Comparison of ENCODE assay signal across 9 cellular contexts in the genomic region with DNA sequence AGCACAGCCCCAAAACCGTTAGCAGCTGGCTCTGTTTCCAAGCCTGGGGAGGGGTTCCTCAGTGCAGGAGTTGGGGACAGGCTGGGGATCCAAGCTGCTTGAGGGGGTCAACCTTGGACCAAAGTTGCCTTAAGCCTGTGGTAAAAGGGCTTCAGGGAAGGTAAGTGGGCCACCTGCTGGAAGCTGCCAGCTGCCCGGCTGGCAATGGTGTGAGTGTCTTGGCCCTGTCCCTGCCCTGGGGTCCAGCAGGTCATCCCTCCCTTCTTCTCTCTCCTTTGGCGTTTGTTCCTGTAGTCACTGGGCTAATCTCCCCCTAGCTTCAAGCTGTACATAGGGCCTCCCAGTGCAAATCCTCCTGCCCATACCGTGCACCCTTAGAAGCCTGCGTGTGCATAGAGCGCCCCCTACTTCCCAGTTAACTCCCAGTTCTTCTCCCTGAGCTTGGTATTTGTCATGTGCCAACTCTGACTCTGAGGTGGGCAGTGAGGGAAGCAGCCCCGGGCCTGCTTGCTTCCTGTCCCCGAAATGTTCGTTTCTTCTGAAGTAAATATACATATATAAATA. TPM values are rescaled to one million over a fixed set of nuclear protein-coding genes. Genes with fewer than 3 reads are reported as not detected.
DNase-seq lines count a peak whose midpoint lies in the region; TF ChIP-seq lines count a peak whose summit lies in the region.
"Had no signal": no experiment of that assay in that cellular context is flagged by ENCODE, and none has a peak within 500 bp of the region (broad histone marks: within the 10 kb centered on the region; RNA-seq: fewer than 3 reads in every experiment).

No MANE protein-coding gene starts in this region.

- no peak overlapping the region for H3K4me2 ChIP-seq in PC-9

- peaks cover 35% of the 10 kb centered on the region for H3K79me2 ChIP-seq in PC-9 (ENCODE audit: low read depth)

- BruUV-seq in A673 (replicated peaks; lab: Mats Ljungman, UMichigan) (no TSS peak), PC-9 (replicated peaks; lab: Mats Ljungman, UMichigan) (no TSS peak)

- DNase-seq in A673 (ENCODE audit: low spot score), result peak; percentile 83
- no peak for DNase-seq in GM12864 (ENCODE audit: low read depth)
- DNase-seq in PC-9, result no peak
- peak; percentile 73 to 76 for DNase-seq in erythroblast (lab: John Stamatoyannopoulos, UW)
- peak; percentile 59 for DNase-seq in renal cortical epithelial cell (ENCODE audit: low read depth)
- DNase-seq in posterior vena cava (ENCODE audit: low spot score), result no peak
- DNase-seq in DMS79 treated with DMSO at 0.1 percent for 48 hours (lab: John Stamatoyannopoulos, UW), result no peak
- DNase-seq in ascending aorta (ENCODE audit: low spot score in 2 of 2), result no peak

- peaks cover 5% of the 10 kb centered on the region; the same call in 1 of the 2 replicates for H4K20me1 ChIP-seq in PC-9 (ENCODE audit: insufficient read depth)

- CTCF ChIA-PET in A673 (lab: Charles Lee) (interaction anchor here (0.6 to 1.2 kb wide), 9 partner anchors 10 to 834 kb away, joined by 3 to 16 read pairs (median 6); partner anchors contain the start of genes B3GAT3 and MYRF), PC-9 (lab: Charles Lee) (interaction anchor here (0.6 to 1.2 kb wide), 2 partner anchors 41 to 143 kb away, joined by 3 to 7 read pairs; no protein-coding TSS in a partner anchor)

- H3K4me3 ChIP-seq in A673 (ENCODE audit: low read depth, low read length, poor library complexity, severe bottlenecking) (no peak overlapping the region), GM12864 (ENCODE audit: low read depth, low read length) (no peak overlapping the region), PC-9 (no peak overlapping the region), ascending aorta (no peak overlapping the region)

- no peaks in the 10 kb centered on the region for H3K9me3 ChIP-seq in A673 (ENCODE audit: low read depth, low read length, poor library complexity, severe bottlenecking)
- H3K9me3 ChIP-seq in PC-9 (ENCODE audit: insufficient read depth, low read depth), result no peaks in the 10 kb centered on the region
- H3K9me3 ChIP-seq in ascending aorta, result no peaks in the 10 kb centered on the region

- no peak overlapping the region for H2AFZ ChIP-seq in PC-9

- no peak overlapping the region for H3K27ac ChIP-seq in A673 (ENCODE audit: low read depth, low read length, poor library complexity, severe bottlenecking)
- H3K27ac ChIP-seq in PC-9, result no peak overlapping the region
- H3K27ac ChIP-seq in ascending aorta, result no peak overlapping the region
- H3K27ac ChIP-seq: epithelial cell of prostate had no signal

- POLR2A ChIA-PET in A673 (lab: Charles Lee; ENCODE audit: low non-redundant PET), result interaction anchor here (0.7 kb wide), 1 partner anchor 19 kb away, joined by 3 read pairs; no protein-coding TSS in a partner anchor
- POLR2A ChIA-PET in PC-9 (lab: Charles Lee; ENCODE audit: unreplicated experiment), result interaction anchor here (0.7 kb wide), 1 partner anchor 709 kb away, joined by 6 read pairs; no protein-coding TSS in a partner anchor

- TF ChIP-seq CTCF in A673 (conservative IDR thresholded peaks at IDR 0.05; ENCODE audit: low read depth, low read length) (peak; percentile 80), GM12864 (IDR thresholded peaks at IDR 0.05; ENCODE audit: low read depth, low read length, missing control alignments) (peak; percentile 36), PC-9 (conservative IDR thresholded peaks at IDR 0.05) (peak; percentile 63), ascending aorta (IDR thresholded peaks at IDR 0.05) (peak in 1 of 3 experiments; percentile 15)

- no peaks in the 10 kb centered on the region for H3K9me2 ChIP-seq in PC-9 (ENCODE audit: insufficient read depth)

- H3K4me1 ChIP-seq in A673 (ENCODE audit: insufficient read depth, low read length, poor library complexity, severe bottlenecking), result peaks cover 7% of the 10 kb centered on the region
- peaks cover 8% of the 10 kb centered on the region for H3K4me1 ChIP-seq in PC-9 (replicated peaks; ENCODE audit: insufficient read depth)
- H3K4me1 ChIP-seq in ascending aorta, result peaks cover 0 to 11% of the 10 kb centered on the region in 2 donors

- H3K36me3 ChIP-seq in A673 (ENCODE audit: insufficient read depth, low read length, poor library complexity, severe bottlenecking) (peaks cover 63% of the 10 kb centered on the region), PC-9 (ENCODE audit: low read depth) (peaks cover 26% of the 10 kb centered on the region), ascending aorta (peaks cover 45 to 60% of the 10 kb centered on the region in 2 donors)

- intact Hi-C loops in A673 (cut with micrococcal nuclease; ENCODE audit: unreplicated experiment), result loop anchor here (2.0 kb wide), 1 partner anchor 39 kb away; no protein-coding TSS in a partner anchor
- intact Hi-C loops in PC-9 (cut with micrococcal nuclease; ENCODE audit: unreplicated experiment), result no loop called here
- intact Hi-C loops in posterior vena cava (cut with DNase I), result no loop called here
- intact Hi-C loops in ascending aorta (cut with DNase I), result no loop called here

- TF ChIP-seq POLR2A in erythroblast (IDR thresholded peaks at IDR 0.05; ENCODE audit: low read length), result no peak

- peaks cover 6% of the 10 kb centered on the region for H3F3A ChIP-seq in PC-9 (ENCODE audit: insufficient read depth, low read depth)

- H3K27me3 ChIP-seq in A673 (replicated peaks; ENCODE audit: insufficient read depth, low read depth, low read length, poor library complexity), result no peaks in the 10 kb centered on the region
- no peaks in the 10 kb centered on the region for H3K27me3 ChIP-seq in PC-9 (ENCODE audit: insufficient read depth, low read depth)
- no peaks in the 10 kb centered on the region for H3K27me3 ChIP-seq in ascending aorta

RNA-seq across cellular contexts. Expression of gene TMEM258, which starts 4.4 kb away (rescaled TPM):
- total RNA-seq in A673 (2021), result 138 and 139 TPM in 2 replicates
- 141 and 217 TPM in 2 replicates for total RNA-seq in PC-9 (2021)
- 18.3 and 38.9 TPM in 2 replicates for total RNA-seq in renal cortical epithelial cell
- total RNA-seq in posterior vena cava, result 10 to 100 TPM; 78.2 to 84.7 TPM
- 26.4 TPM for total RNA-seq in ascending aorta

RNA-seq across cellular contexts. Expression of gene FEN1, which starts 4.7 kb away (rescaled TPM):
- total RNA-seq in A673 (2021) (140 and 152 TPM in 2 replicates), PC-9 (2021) (56.5 and 60.9 TPM in 2 replicates), renal cortical epithelial cell (12.1 and 35.6 TPM in 2 replicates), posterior vena cava (1 to 10 TPM; 4.6 to 6.0 TPM), ascending aorta (1.5 TPM)

RNA-seq across cellular contexts. Expression of gene FADS1, which starts 28.8 kb away (rescaled TPM):
- total RNA-seq in A673 (2021) (442 and 490 TPM in 2 replicates), PC-9 (2021) (114 and 150 TPM in 2 replicates), renal cortical epithelial cell (35.8 and 84.6 TPM in 2 replicates), posterior vena cava (10 to 100 TPM; 28.8 to 29.8 TPM), ascending aorta (47.1 TPM)

RNA-seq across cellular contexts. Expression of gene MYRF, which starts 35.6 kb away (rescaled TPM):
- total RNA-seq in A673 (2021), result 11.2 and 14.6 TPM in 2 replicates
- total RNA-seq in PC-9 (2021), result 15.3 and 16.3 TPM in 2 replicates
- total RNA-seq in renal cortical epithelial cell, result 4.2 and 20.0 TPM in 2 replicates
- total RNA-seq in posterior vena cava, result 1 to 10 TPM; 3.1 to 3.7 TPM
- total RNA-seq in ascending aorta, result not detected

RNA-seq across cellular contexts. Expression of gene FADS2, which starts 40.1 kb away (rescaled TPM):
- total RNA-seq in A673 (2021) (1,097 and 1,272 TPM in 2 replicates), PC-9 (2021) (223 and 514 TPM in 2 replicates), renal cortical epithelial cell (37.7 and 199 TPM in 2 replicates), posterior vena cava (100 to 1,000 TPM in 1 of 2 donors, 10 to 100 TPM in 1; 60.3 to 123 TPM), ascending aorta (37.6 TPM)

Comparison
In these comparisons a context has a peak if more than half of its experiments do, and no peak if none do; other contexts are left out.
1. DNase-seq: peak in A673 (single experiment), erythroblast (2 of 2) and renal cortical epithelial cell (single experiment); none in GM12864 (single experiment), PC-9 (0 of 2), posterior vena cava (single experiment), DMS79 treated with DMSO at 0.1 percent for 48 hours (single experiment) and ascending aorta (0 of 2).